In genomic region chr17:7063518-7064094, GRCh38 we compare ENCODE assay signal across 22 cellular contexts. TPM values are rescaled to one million over a fixed set of nuclear protein-coding genes. Genes with fewer than 3 reads are reported as not detected.
DNase-seq lines count a peak whose midpoint lies in the region; FAIRE-seq and TF ChIP-seq lines count a peak whose summit lies in the region.
"Had no signal": no experiment of that assay in that cellular context is flagged by ENCODE, and none has a peak within 500 bp of the region (broad histone marks: within the 10 kb centered on the region; RNA-seq: fewer than 3 reads in every experiment).

No MANE protein-coding gene starts in this region.

- H3K4me2 ChIP-seq in astrocyte (ENCODE audit: low read length): peak overlapping the region; percentile 38

- peaks cover 31% of the 10 kb centered on the region for H3K4me1 ChIP-seq in astrocyte (ENCODE audit: insufficient read depth, low read length)
- H3K4me1 ChIP-seq: breast epithelium, heart left ventricle, pancreas, sigmoid colon had no signal

- H3K4me1 Mint-ChIP-seq in astrocyte (ENCODE audit: low read depth, unreplicated experiment): peaks cover 26% of the 10 kb centered on the region
- H3K4me1 Mint-ChIP-seq: immature natural killer cell, WTC11 had no signal

- peak overlapping the region; percentile 15 for H3K9ac ChIP-seq in astrocyte (ENCODE audit: low read length)

- no peaks in the 10 kb centered on the region for H3K79me2 ChIP-seq in astrocyte (ENCODE audit: insufficient read depth, low read length)

- no peak overlapping the region for H3K27ac Mint-ChIP-seq in astrocyte (ENCODE audit: unreplicated experiment)
- H3K27ac Mint-ChIP-seq: activated CD4-positive, alpha-beta memory T cell treated with anti-CD3 and anti-CD28 coated beads for 36 hours; activated naive CD8-positive, alpha-beta T cell; stimulated activated naive CD8-positive, alpha-beta T cell treated with anti-CD3 and anti-CD28 coated beads, Interleukin-15, Interleukin-2, amounts not matched to agents 100 ng/mL and 50 ng/mL, for 24 hours; WTC11 had no signal

- FAIRE-seq in astrocyte (lab: Jason Lieb, UNC): no peak
- FAIRE-seq: pancreas had no signal

- no peaks in the 10 kb centered on the region for H4K20me1 ChIP-seq in astrocyte (ENCODE audit: insufficient read depth, low read length)

- H3K36me3 ChIP-seq in astrocyte (ENCODE audit: insufficient read depth, low read length): no peaks in the 10 kb centered on the region
- H3K36me3 ChIP-seq: breast epithelium, heart left ventricle, pancreas, sigmoid colon had no signal

- peaks cover 2% of the 10 kb centered on the region for H3K9me3 ChIP-seq in astrocyte (ENCODE audit: insufficient read depth, low read depth, low read length)
- H3K9me3 ChIP-seq: pancreas, sigmoid colon had no signal

- TF ChIP-seq CTCF in astrocyte (IDR thresholded peaks at IDR 0.05; ENCODE audit: insufficient read depth, low read depth, low read length): no peak

- DNase-seq in G401 (ENCODE audit: low spot score): peak; percentile 36
- DNase-seq in astrocyte (ENCODE audit: low read depth): peak; percentile 29
- peak; percentile 40 for DNase-seq in inferior parietal cortex (ENCODE audit: extremely low spot score)
- DNase-seq in NCI-H128 (lab: John Stamatoyannopoulos, UW; ENCODE audit: unreplicated experiment): no peak
- DNase-seq in medulla oblongata (ENCODE audit: extremely low spot score): no peak
- no peak for DNase-seq in HPDE6-E6E7 (ENCODE audit: extremely low spot score)
- DNase-seq: ACHN; activated CD4-positive, alpha-beta memory T cell treated with anti-CD3 and anti-CD28 coated beads for 36 hours; activated T-cell treated with anti-CD3 and anti-CD28 coated beads, Interleukin-2, amount 50 U/mL, for 4 hours; heart left ventricle; immature natural killer cell; NCI-H1436 treated with DMSO at 0.1 percent for 48 hours; PC-3; sigmoid colon; T-helper 2 cell; trophoblast cell had no signal

- H3K27ac ChIP-seq in astrocyte (ENCODE audit: low read depth, low read length): no peak overlapping the region
- H3K27ac ChIP-seq: breast epithelium, heart left ventricle, pancreas, sigmoid colon had no signal

- no peak overlapping the region for H3K4me3 ChIP-seq in astrocyte (ENCODE audit: insufficient read depth, low read depth, low read length)
- H3K4me3 ChIP-seq: breast epithelium, heart left ventricle, pancreas, sigmoid colon had no signal

- H3K4me3 Mint-ChIP-seq in astrocyte (ENCODE audit: unreplicated experiment): no peak overlapping the region
- H3K4me3 Mint-ChIP-seq: activated CD4-positive, alpha-beta memory T cell treated with anti-CD3 and anti-CD28 coated beads for 36 hours; activated naive CD8-positive, alpha-beta T cell; activated T-cell treated with anti-CD3 and anti-CD28 coated beads, Interleukin-2, amount 50 U/mL, for 4 hours; immature natural killer cell; stimulated activated naive CD8-positive, alpha-beta T cell treated with anti-CD3 and anti-CD28 coated beads, Interleukin-15, Interleukin-2, amounts not matched to agents 100 ng/mL and 50 ng/mL, for 24 hours; WTC11 had no signal

- peaks cover 4% of the 10 kb centered on the region for H3K27me3 Mint-ChIP-seq in astrocyte (ENCODE audit: low read depth, unreplicated experiment)

- H3K36me3 Mint-ChIP-seq in astrocyte (ENCODE audit: low read depth, unreplicated experiment): peaks cover 4% of the 10 kb centered on the region

- H3K27me3 ChIP-seq in astrocyte (ENCODE audit: insufficient read depth, low read length): no peaks in the 10 kb centered on the region
- H3K27me3 ChIP-seq: breast epithelium, pancreas had no signal

- peaks cover 14% of the 10 kb centered on the region for H3K9me3 Mint-ChIP-seq in astrocyte (ENCODE audit: unreplicated experiment)

- in situ Hi-C loops in G401 (cut with HindIII; ENCODE audit: low sequenced_read_pairs): no loop called here

- H2AFZ ChIP-seq in astrocyte (ENCODE audit: low read depth, low read length): no peak overlapping the region

RNA-seq across cellular contexts. Expression of gene CLEC10A, which starts 16.4 kb away (rescaled TPM):
- total RNA-seq in G401 (2014; rRNA removed; shearing (Covaris generic)): not detected in 2 replicates
- total RNA-seq in astrocyte: not detected in 2 replicates
- total RNA-seq: activated CD4-positive, alpha-beta memory T cell treated with anti-CD3 and anti-CD28 coated beads for 36 hours; activated T-cell treated with anti-CD3 and anti-CD28 coated beads, Interleukin-2, amount 50 U/mL, for 4 hours; PC-3; SK-MEL-5; WTC11 had no signal

RNA-seq across cellular contexts. Expression of gene SLC16A11, which starts 19.7 kb away (rescaled TPM):
- total RNA-seq in G401 (2014; rRNA removed; shearing (Covaris generic)): not detected in 2 replicates
- not detected in 2 replicates for total RNA-seq in astrocyte
- total RNA-seq: PC-3, SK-MEL-5 had no signal

RNA-seq across cellular contexts. Expression of gene SLC16A13, which starts 27.8 kb away (rescaled TPM):
- 5.3 and 9.8 TPM in 2 replicates for total RNA-seq in G401 (2014; rRNA removed; shearing (Covaris generic))
- 6.6 and 6.7 TPM in 2 replicates for total RNA-seq in astrocyte

RNA-seq across cellular contexts. Expression of gene BCL6B, which starts 40.8 kb away (rescaled TPM):
- not detected in 2 replicates for total RNA-seq in G401 (2014; rRNA removed; shearing (Covaris generic))
- not detected in 2 replicates for total RNA-seq in astrocyte
- total RNA-seq: PC-3, SK-MEL-5 had no signal

RNA-seq across cellular contexts. Expression of gene ASGR2, which starts 51.0 kb away (rescaled TPM):
- total RNA-seq in G401 (2014; rRNA removed; shearing (Covaris generic)): not detected in 2 replicates
- not detected in 2 replicates for total RNA-seq in astrocyte
- total RNA-seq: activated CD4-positive, alpha-beta memory T cell treated with anti-CD3 and anti-CD28 coated beads for 36 hours; PC-3; SK-MEL-5 had no signal

Comparison
In these comparisons a context has a peak if more than half of its experiments do, and no peak if none do; other contexts are left out.
1. DNase-seq: peak in G401 (single experiment), astrocyte (single experiment) and inferior parietal cortex (single experiment); none in NCI-H128 (single experiment), medulla oblongata (single experiment) and HPDE6-E6E7 (single experiment).